In genomic region chr7:149194799-149195179, GRCh38 we compare ENCODE assay signal across 8 cellular contexts. TPM values are rescaled to one million over a fixed set of nuclear protein-coding genes. Genes with fewer than 3 reads are reported as not detected.
DNase-seq lines count a peak whose midpoint lies in the region; ATAC-seq, FAIRE-seq and TF ChIP-seq lines count a peak whose summit lies in the region.

No MANE protein-coding gene starts in this region.

- no peak for DNase-seq in A549 (ENCODE audit: low read depth in 1 of 2, low spot score in 1 of 2)
- no peak for DNase-seq in breast epithelium (ENCODE audit: low spot score in 2 of 2)
- no peak for DNase-seq in DMS153 treated with DMSO at 0.1 percent for 48 hours (lab: John Stamatoyannopoulos, UW; ENCODE audit: unreplicated experiment)
- DNase-seq in urothelium cell line (ENCODE audit: low spot score) = no peak

- peak overlapping the region; percentile 72 for H3K4me2 ChIP-seq in A549

- TF ChIP-seq POLR2A in A549 (IDR thresholded peaks at IDR 0.05; ENCODE audit: low read length) (no peak), breast epithelium (IDR thresholded peaks at IDR 0.05) (no peak)

- H3K9ac ChIP-seq in HUES6 (ENCODE audit: low read length) (peak overlapping the region; percentile 92), mucosa of rectum (ENCODE audit: low read depth in 1 of 2, low read length in 2 of 2) (peak overlapping the region; percentile 58 to 85)

- ATAC-seq in A549 (peak; percentile 1 to 3; a peak in 3 of 6 replicates), GM19395 (IDR thresholded peaks at IDR 0.05; ENCODE audit: unreplicated experiment) (no peak), GM18907 (IDR thresholded peaks at IDR 0.05; ENCODE audit: unreplicated experiment) (no peak)

- CTCF ChIA-PET in A549 (lab: Yijun Ruan, JAX) = interaction anchor here (0.6 to 4.0 kb wide), 26 partner anchors 10 to 188 kb away, joined by 3 to 21 read pairs (median 5); partner anchors contain the start of genes ZNF398, ZNF425 and ZNF783

- no peak for TF ChIP-seq RAD21 in A549 (conservative IDR thresholded peaks at IDR 0.05 in 1 of 2, IDR thresholded peaks at IDR 0.05 in 1 of 2)

- peak overlapping the region; percentile 93 to 94 for H3K27ac ChIP-seq in A549
- no peak overlapping the region for H3K27ac ChIP-seq in HUES6 (ENCODE audit: low read depth, low read length)
- H3K27ac ChIP-seq in breast epithelium = peak overlapping the region; percentile 83 to 93
- H3K27ac ChIP-seq in mucosa of rectum (ENCODE audit: low read depth in 2 of 2, low read length in 2 of 2) = peak overlapping the region; percentile 90 to 91

- H3K4me3 ChIP-seq in A549 = peak overlapping the region; percentile 77
- H3K4me3 ChIP-seq in HUES6 (ENCODE audit: low read depth, low read length) = peak overlapping the region; percentile 80
- peak overlapping the region; percentile 73 to 83 (median 74) for H3K4me3 ChIP-seq in breast epithelium
- peak overlapping the region; percentile 82 to 83 for H3K4me3 ChIP-seq in mucosa of rectum (ENCODE audit: low read length in 2 of 2)

- TF ChIP-seq EP300 in A549 (IDR thresholded peaks at IDR 0.05) = no peak

- intact Hi-C loops in breast epithelium (cut with DNase I; ENCODE audit: low total_unique reads) = no loop called here

- H3K27me3 ChIP-seq in HUES6 (ENCODE audit: control insufficient read depth, insufficient read depth, low read length) (no peaks in the 10 kb centered on the region), breast epithelium (no peaks in the 10 kb centered on the region), mucosa of rectum (ENCODE audit: control insufficient read depth in 2 of 2, insufficient read depth in 2 of 2, low read length in 2 of 2) (no peaks in the 10 kb centered on the region)

- FAIRE-seq in A549 (lab: Jason Lieb, UNC) (no peak), urothelium cell line (lab: Jason Lieb, UNC) (no peak)

- TF ChIP-seq CTCF in A549 (IDR thresholded peaks at IDR 0.05) (no peak), breast epithelium (IDR thresholded peaks at IDR 0.05) (no peak)

- whole genome bisulfite sequencing in A549 (ENCODE audit: missing lambda C conversion rate) = 82% methylated on average over 4 of the region's 4 CpGs

- POLR2A ChIA-PET in A549 (lab: Yijun Ruan, JAX) = interaction anchor here (0.8 to 1.4 kb wide), 7 partner anchors 9 to 68 kb away, joined by 3 to 10 read pairs (median 5); partner anchors contain the start of genes ZNF398, ZNF425 and ZNF783

- H3K4me1 ChIP-seq in A549 (peaks cover 14% of the 10 kb centered on the region; the same call in 1 of the 3 replicates), HUES6 (ENCODE audit: control insufficient read depth, insufficient read depth, low read length) (peaks cover 8% of the 10 kb centered on the region; the same call in 1 of the 2 replicates), breast epithelium (peaks cover 6 to 9% of the 10 kb centered on the region in 2 donors), mucosa of rectum (ENCODE audit: control insufficient read depth in 2 of 2, insufficient read depth in 2 of 2, low read length in 2 of 2) (peaks cover 21 to 22% of the 10 kb centered on the region in 2 donors)

- H3K36me3 ChIP-seq in HUES6 (ENCODE audit: control insufficient read depth, insufficient read depth, low read length) (peaks cover 22% of the 10 kb centered on the region), breast epithelium (peaks cover 9% of the 10 kb centered on the region), mucosa of rectum (ENCODE audit: control insufficient read depth in 2 of 2, insufficient read depth in 2 of 2, low read length in 2 of 2) (peaks cover 13 to 20% of the 10 kb centered on the region in 2 donors)

- H3K9me3 ChIP-seq in A549 (no peaks in the 10 kb centered on the region), HUES6 (ENCODE audit: control insufficient read depth, insufficient read depth, low read depth, low read length) (no peaks in the 10 kb centered on the region), breast epithelium (no peaks in the 10 kb centered on the region), mucosa of rectum (ENCODE audit: control insufficient read depth in 2 of 2, low read length in 2 of 2) (no peaks in the 10 kb centered on the region)

TF ChIP-seq in A549, 52 proteins besides CTCF, POLR2A, EP300 and RAD21:
- TF ChIP-seq ZNF302 (CRISPR knock-in tag; IDR thresholded peaks at IDR 0.05) (no peak), CEBPB (IDR thresholded peaks at IDR 0.05) (no peak), GATA3 (IDR thresholded peaks at IDR 0.05; ENCODE audit: borderline replicate concordance) (no peak), ESRRA (IDR thresholded peaks at IDR 0.05; ENCODE audit: borderline replicate concordance, low read length) (no peak), MYC (IDR thresholded peaks at IDR 0.05; ENCODE audit: borderline replicate concordance, low read length) (no peak), CHD4 (IDR thresholded peaks at IDR 0.05; ENCODE audit: borderline replicate concordance) (no peak), CBX8 (IDR thresholded peaks at IDR 0.05) (no peak), BHLHE40 (IDR thresholded peaks at IDR 0.05; ENCODE audit: low read depth, low read length) (no peak), HDAC2 (IDR thresholded peaks at IDR 0.05) (no peak), ELK1 (IDR thresholded peaks at IDR 0.05; ENCODE audit: low read depth, low read length) (no peak), ZFP36 (IDR thresholded peaks at IDR 0.05; ENCODE audit: borderline replicate concordance, partially characterized antibody) (no peak), ZC3H11A (IDR thresholded peaks at IDR 0.05) (no peak), SREBF2 (IDR thresholded peaks at IDR 0.05) (no peak), EHMT2 (IDR thresholded peaks at IDR 0.05; ENCODE audit: low read depth) (no peak), MAFK (IDR thresholded peaks at IDR 0.05; ENCODE audit: partially characterized antibody) (no peak)
- TF ChIP-seq, protein P1, sequence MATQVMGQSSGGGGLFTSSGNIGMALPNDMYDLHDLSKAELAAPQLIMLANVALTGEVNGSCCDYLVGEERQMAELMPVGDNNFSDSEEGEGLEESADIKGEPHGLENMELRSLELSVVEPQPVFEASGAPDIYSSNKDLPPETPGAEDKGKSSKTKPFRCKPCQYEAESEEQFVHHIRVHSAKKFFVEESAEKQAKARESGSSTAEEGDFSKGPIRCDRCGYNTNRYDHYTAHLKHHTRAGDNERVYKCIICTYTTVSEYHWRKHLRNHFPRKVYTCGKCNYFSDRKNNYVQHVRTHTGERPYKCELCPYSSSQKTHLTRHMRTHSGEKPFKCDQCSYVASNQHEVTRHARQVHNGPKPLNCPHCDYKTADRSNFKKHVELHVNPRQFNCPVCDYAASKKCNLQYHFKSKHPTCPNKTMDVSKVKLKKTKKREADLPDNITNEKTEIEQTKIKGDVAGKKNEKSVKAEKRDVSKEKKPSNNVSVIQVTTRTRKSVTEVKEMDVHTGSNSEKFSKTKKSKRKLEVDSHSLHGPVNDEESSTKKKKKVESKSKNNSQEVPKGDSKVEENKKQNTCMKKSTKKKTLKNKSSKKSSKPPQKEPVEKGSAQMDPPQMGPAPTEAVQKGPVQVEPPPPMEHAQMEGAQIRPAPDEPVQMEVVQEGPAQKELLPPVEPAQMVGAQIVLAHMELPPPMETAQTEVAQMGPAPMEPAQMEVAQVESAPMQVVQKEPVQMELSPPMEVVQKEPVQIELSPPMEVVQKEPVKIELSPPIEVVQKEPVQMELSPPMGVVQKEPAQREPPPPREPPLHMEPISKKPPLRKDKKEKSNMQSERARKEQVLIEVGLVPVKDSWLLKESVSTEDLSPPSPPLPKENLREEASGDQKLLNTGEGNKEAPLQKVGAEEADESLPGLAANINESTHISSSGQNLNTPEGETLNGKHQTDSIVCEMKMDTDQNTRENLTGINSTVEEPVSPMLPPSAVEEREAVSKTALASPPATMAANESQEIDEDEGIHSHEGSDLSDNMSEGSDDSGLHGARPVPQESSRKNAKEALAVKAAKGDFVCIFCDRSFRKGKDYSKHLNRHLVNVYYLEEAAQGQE (IDR thresholded peaks at IDR 0.05) = no peak

RNA-seq across cellular contexts. Expression of gene ZNF282, which starts 0.6 kb away (rescaled TPM):
- polyA plus RNA-seq in A549 (2011; rRNA removed) = 8.8 and 11.9 TPM in 2 replicates
- polyA plus RNA-seq in A549 (2012; cell fraction: cytosol; rRNA removed) = 11.6 and 16.2 TPM in 2 replicates
- polyA plus RNA-seq in A549 (2012; cell fraction: nucleus; rRNA removed) = 34.5 and 37.6 TPM in 2 replicates
- 15.1 to 18.4 TPM (median 16.7 TPM) in 3 replicates for polyA plus RNA-seq in A549 (2017; fragmentation: RNase III; extraction: RNeasy Plus Mini Kit Qiagen cat#74134 plus additional on column Dnase treatment)
- 22.0 and 22.6 TPM in 2 replicates for polyA minus RNA-seq in A549 (2011; rRNA and poly(A)+ RNA removed)
- total RNA-seq in breast epithelium = 10 to 100 TPM; 13.0 to 19.2 (median 17.4) TPM

RNA-seq across cellular contexts. Expression of gene ZNF212, which starts 44.7 kb away (rescaled TPM):
- 5.3 and 5.5 TPM in 2 replicates for polyA plus RNA-seq in A549 (2011; rRNA removed)
- 4.4 and 5.8 TPM in 2 replicates for polyA plus RNA-seq in A549 (2012; cell fraction: cytosol; rRNA removed)
- polyA plus RNA-seq in A549 (2012; cell fraction: nucleus; rRNA removed) = 20.1 and 24.1 TPM in 2 replicates
- 6.0 to 7.9 TPM (median 6.7 TPM) in 3 replicates for polyA plus RNA-seq in A549 (2017; fragmentation: RNase III; extraction: RNeasy Plus Mini Kit Qiagen cat#74134 plus additional on column Dnase treatment)
- 4.1 and 5.6 TPM in 2 replicates for polyA minus RNA-seq in A549 (2011; rRNA and poly(A)+ RNA removed)
- 10 to 100 TPM in 1 of 3 donors, 1 to 10 TPM in 2; 4.3 to 12.4 (median 9.8) TPM for total RNA-seq in breast epithelium

RNA-seq across cellular contexts. Expression of gene ZNF398, which starts 47.5 kb away (rescaled TPM):
- polyA plus RNA-seq in A549 (2011; rRNA removed) (8.1 and 8.4 TPM in 2 replicates), A549 (2017; fragmentation: RNase III; extraction: RNeasy Plus Mini Kit Qiagen cat#74134 plus additional on column Dnase treatment) (6.5 to 7.0 TPM (median 6.6 TPM) in 3 replicates)
- 3.5 and 4.7 TPM in 2 replicates for polyA plus RNA-seq in A549 (2012; cell fraction: cytosol; rRNA removed)
- 8.4 and 11.6 TPM in 2 replicates for polyA plus RNA-seq in A549 (2012; cell fraction: nucleus; rRNA removed)
- 32.5 and 36.2 TPM in 2 replicates for polyA minus RNA-seq in A549 (2011; rRNA and poly(A)+ RNA removed)
- 10 to 100 TPM; 17.3 to 25.9 (median 22.9) TPM for total RNA-seq in breast epithelium

Comparison
In these comparisons a context has a peak if more than half of its experiments do, and no peak if none do; other contexts are left out.
1. ATAC-seq: peak in A549 (2 of 2); none in GM19395 (single experiment) and GM18907 (single experiment).
2. Peak in every context shown above with its lines, with median percentiles within 50 percentile points of each other: H3K4me3 ChIP-seq.